ENCODE assay signal across 18 cellular contexts in the genomic region with DNA sequence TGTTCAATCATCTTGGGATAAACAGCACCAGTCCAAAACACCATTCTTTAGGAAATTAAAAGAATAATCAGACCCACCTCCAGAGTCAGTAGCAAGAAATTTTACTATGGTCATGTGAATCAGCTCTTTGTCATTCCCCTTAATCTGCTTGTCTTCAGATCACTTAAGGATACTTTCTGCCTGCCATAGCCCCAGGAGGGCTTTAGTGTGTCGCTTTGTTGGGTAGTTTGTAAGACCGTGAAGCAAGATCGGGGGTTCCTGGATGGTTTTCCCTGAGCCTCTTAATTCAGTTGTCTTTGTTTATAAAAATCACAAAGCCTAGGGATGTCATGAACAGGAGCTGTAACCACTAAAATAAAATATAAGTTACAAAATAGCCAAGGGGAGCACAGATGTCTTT.
"Had no signal": no experiment of that assay in that cellular context is flagged by ENCODE, and none has a peak within 500 bp of the region (broad histone marks: within the 10 kb centered on the region; RNA-seq: fewer than 3 reads in every experiment).

No MANE protein-coding gene starts in this region.

- H3K9ac ChIP-seq: parathyroid adenoma had no signal

- H3K27ac ChIP-seq: gastrocnemius medialis, heart right ventricle, neutrophil, parathyroid adenoma, tibial artery, uterus had no signal

- H3K4me1 Mint-ChIP-seq: activated CD8-positive, alpha-beta memory T cell treated with anti-CD3 and anti-CD28 coated beads, Interleukin-2, amount 10 ng/mL, durations not matched to agents 7 days and 5 days; activated naive CD4-positive, alpha-beta T cell treated with anti-CD3 and anti-CD28 coated beads, Interleukin-2, amount 10 ng/mL, durations not matched to agents 7 days and 5 days; naive thymus-derived CD4-positive, alpha-beta T cell had no signal

- H3K36me3 Mint-ChIP-seq: activated CD4-positive, alpha-beta memory T cell treated with anti-CD3 and anti-CD28 coated beads for 36 hours; activated CD8-positive, alpha-beta memory T cell treated with anti-CD3 and anti-CD28 coated beads, Interleukin-2, amount 10 ng/mL, durations not matched to agents 7 days and 5 days; activated naive CD4-positive, alpha-beta T cell treated with anti-CD3 and anti-CD28 coated beads, Interleukin-2, amount 10 ng/mL, durations not matched to agents 7 days and 5 days; naive thymus-derived CD4-positive, alpha-beta T cell had no signal

- H2AFZ ChIP-seq: parathyroid adenoma had no signal

- H3K4me1 ChIP-seq: gastrocnemius medialis, heart right ventricle, parathyroid adenoma, tibial artery, uterus had no signal

- H3K36me3 ChIP-seq: gastrocnemius medialis, heart right ventricle, neutrophil, tibial artery, uterus had no signal

- H3K27ac Mint-ChIP-seq: activated CD4-positive, alpha-beta memory T cell treated with anti-CD3 and anti-CD28 coated beads for 36 hours; activated CD8-positive, alpha-beta memory T cell treated with anti-CD3 and anti-CD28 coated beads, Interleukin-2, amount 10 ng/mL, durations not matched to agents 7 days and 5 days; activated naive CD4-positive, alpha-beta T cell treated with anti-CD3 and anti-CD28 coated beads, Interleukin-2, amount 10 ng/mL, durations not matched to agents 7 days and 5 days; activated T-helper 2 cell treated with anti-CD3 and anti-CD28 coated beads, Interferon-gamma antibody, Interleukin-2, Interleukin-4, amounts not matched to agents 10 μg/mL and 5 μg/mL and 100 μg/mL, durations not matched to agents 14 hours and 24 hours and 36 hours; naive thymus-derived CD4-positive, alpha-beta T cell had no signal

- DNase-seq: activated CD4-positive, alpha-beta memory T cell treated with anti-CD3 and anti-CD28 coated beads for 36 hours; activated CD8-positive, alpha-beta memory T cell treated with anti-CD3 and anti-CD28 coated beads, Interleukin-2, amount 10 ng/mL, durations not matched to agents 7 days and 5 days; activated naive CD4-positive, alpha-beta T cell treated with anti-CD3 and anti-CD28 coated beads, Interleukin-2, amount 10 ng/mL, durations not matched to agents 7 days and 5 days; activated T-cell treated with anti-CD3 and anti-CD28 coated beads, Interleukin-2, amount 50 U/mL, for 1 hour; erythroblast; gastrocnemius medialis; heart right ventricle; naive thymus-derived CD4-positive, alpha-beta T cell; stimulated activated CD4-positive, alpha-beta T cell treated with anti-CD3 and anti-CD28 coated beads, Interleukin-15, amount 100 ng/mL, for 24 hours; stimulated activated CD4-positive, alpha-beta T cell treated with anti-CD3 and anti-CD28 coated beads, Interleukin-4, amount 100 ng/mL, for 24 hours; stimulated activated naive CD4-positive, alpha-beta T cell; T1000; tibial artery; uterus had no signal

- H3K4me3 Mint-ChIP-seq: activated CD4-positive, alpha-beta memory T cell treated with anti-CD3 and anti-CD28 coated beads for 36 hours; activated CD8-positive, alpha-beta memory T cell treated with anti-CD3 and anti-CD28 coated beads, Interleukin-2, amount 10 ng/mL, durations not matched to agents 7 days and 5 days; activated naive CD4-positive, alpha-beta T cell treated with anti-CD3 and anti-CD28 coated beads, Interleukin-2, amount 10 ng/mL, durations not matched to agents 7 days and 5 days; naive thymus-derived CD4-positive, alpha-beta T cell had no signal

- H3K9me3 Mint-ChIP-seq: activated CD4-positive, alpha-beta memory T cell treated with anti-CD3 and anti-CD28 coated beads for 36 hours; activated naive CD4-positive, alpha-beta T cell treated with anti-CD3 and anti-CD28 coated beads, Interleukin-2, amount 10 ng/mL, durations not matched to agents 7 days and 5 days; activated T-helper 2 cell treated with anti-CD3 and anti-CD28 coated beads, Interferon-gamma antibody, Interleukin-2, Interleukin-4, amounts not matched to agents 10 μg/mL and 5 μg/mL and 100 μg/mL, durations not matched to agents 14 hours and 24 hours and 36 hours had no signal

- H3K79me2 ChIP-seq: parathyroid adenoma had no signal

- H3K9me3 ChIP-seq: gastrocnemius medialis, heart right ventricle, neutrophil, tibial artery, uterus had no signal

- H3K4me3 ChIP-seq: gastrocnemius medialis, heart right ventricle, tibial artery, uterus had no signal

- H3K27me3 Mint-ChIP-seq: activated CD4-positive, alpha-beta memory T cell treated with anti-CD3 and anti-CD28 coated beads for 36 hours; activated CD8-positive, alpha-beta memory T cell treated with anti-CD3 and anti-CD28 coated beads, Interleukin-2, amount 10 ng/mL, durations not matched to agents 7 days and 5 days; activated naive CD4-positive, alpha-beta T cell treated with anti-CD3 and anti-CD28 coated beads, Interleukin-2, amount 10 ng/mL, durations not matched to agents 7 days and 5 days had no signal

- H3K27me3 ChIP-seq: gastrocnemius medialis, heart right ventricle, neutrophil, tibial artery, uterus had no signal

- ATAC-seq: activated CD8-positive, alpha-beta memory T cell treated with anti-CD3 and anti-CD28 coated beads, Interleukin-2, amount 10 ng/mL, durations not matched to agents 7 days and 5 days; gastrocnemius medialis; heart right ventricle; left lobe of liver; naive thymus-derived CD4-positive, alpha-beta T cell had no signal
